In the genomic region with DNA sequence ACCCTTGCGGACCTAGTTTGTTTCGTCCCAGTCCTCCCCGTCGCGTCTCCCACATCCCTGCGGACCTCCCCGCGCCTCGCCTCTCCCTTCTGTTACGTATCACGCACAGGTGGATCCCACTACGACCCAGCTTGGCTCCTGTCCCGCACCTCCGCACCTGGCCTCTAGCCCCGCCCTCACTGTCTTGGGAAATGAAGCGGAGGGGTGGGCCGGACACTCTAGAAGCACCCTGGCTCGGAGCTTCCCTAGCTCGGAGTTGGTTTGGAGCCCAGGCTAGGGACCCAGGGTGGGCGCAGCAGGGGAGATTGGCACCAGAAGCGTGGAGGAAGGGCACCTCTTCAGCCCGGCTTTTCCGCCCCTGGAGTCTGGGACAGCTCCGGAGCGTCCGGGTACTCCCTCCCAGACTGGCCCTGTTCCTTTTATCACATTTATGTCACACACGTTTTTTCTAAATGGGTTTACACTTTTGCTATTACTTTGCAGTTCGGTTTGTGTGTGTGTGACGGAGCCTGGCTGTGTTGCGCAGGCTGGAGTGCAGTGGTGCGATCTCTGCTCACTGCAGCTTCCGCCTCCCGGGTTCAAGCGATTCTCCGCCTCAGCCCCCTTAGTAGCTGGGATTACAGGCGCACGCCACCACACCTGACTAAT, we compare ENCODE assay signal across 8 cellular contexts. TPM values are rescaled to one million over a fixed set of nuclear protein-coding genes. Genes with fewer than 3 reads are reported as not detected.
DNase-seq lines count a peak whose midpoint lies in the region; ATAC-seq and TF ChIP-seq lines count a peak whose summit lies in the region.

No MANE protein-coding gene starts in this region.

- peak overlapping the region; percentile 65 for H3K27ac ChIP-seq in GM23248

- H3K9me3 Mint-ChIP-seq in activated T-helper 2 cell treated with anti-CD3 and anti-CD28 coated beads, Interferon-gamma antibody, Interleukin-2, Interleukin-4, amounts not matched to agents 10 μg/mL and 5 μg/mL and 100 μg/mL, durations not matched to agents 14 hours and 24 hours and 36 hours = no peaks in the 10 kb centered on the region
- H3K9me3 Mint-ChIP-seq in nephron progenitor cell = no peaks in the 10 kb centered on the region
- no peaks in the 10 kb centered on the region for H3K9me3 Mint-ChIP-seq in type B pancreatic cell

- CTCF ChIA-PET in AG04449 (lab: Yijun Ruan, JAX) = interaction anchor here (1.0 to 1.3 kb wide), 2 partner anchors 12 to 20 kb away, joined by 3 to 4 read pairs; a partner anchor contains a TSS

- H3K4me1 ChIP-seq in GM23248 (ENCODE audit: insufficient read depth) = peaks cover 19% of the 10 kb centered on the region

- TF ChIP-seq CTCF in AG04449 (IDR thresholded peaks at IDR 0.05; ENCODE audit: insufficient read depth, low read length, missing control alignments) = no peak
- TF ChIP-seq CTCF in nephron progenitor cell (IDR thresholded peaks at IDR 0.05) = no peak
- no peak for TF ChIP-seq CTCF in type B pancreatic cell (conservative IDR thresholded peaks at IDR 0.05)

- POLR2A ChIA-PET in AG04449 (lab: Yijun Ruan, JAX) = interaction anchor here (3.1 kb wide), 1 partner anchor 13 kb away, joined by 28 read pairs; a partner anchor contains a TSS

- H4K20me1 ChIP-seq in GM23248 (ENCODE audit: insufficient read depth) = no peaks in the 10 kb centered on the region

- peak overlapping the region; percentile 100 for H3K27ac Mint-ChIP-seq in activated T-helper 2 cell treated with anti-CD3 and anti-CD28 coated beads, Interferon-gamma antibody, Interleukin-2, Interleukin-4, amounts not matched to agents 10 μg/mL and 5 μg/mL and 100 μg/mL, durations not matched to agents 14 hours and 24 hours and 36 hours
- H3K27ac Mint-ChIP-seq in nephron progenitor cell (peak overlapping the region; percentile 78), type B pancreatic cell (peak overlapping the region; percentile 99)

- WGBS in GM23248 (ENCODE audit: low coverage in 1 of 2, low lambda C conversion rate in 2 of 2, missing lambda C conversion rate in 2 of 2), 2 experiments = 2 to 3% methylated on average over 33 to 37 of the region's 37 CpGs

- no peaks in the 10 kb centered on the region for H3K79me2 ChIP-seq in GM23248 (ENCODE audit: insufficient read depth)

- H3K9me2 ChIP-seq in GM23248 (ENCODE audit: insufficient read depth) = no peaks in the 10 kb centered on the region

- H3K9ac ChIP-seq in GM23248 = peak overlapping the region; percentile 88

- no peaks in the 10 kb centered on the region for H3K36me3 ChIP-seq in GM23248 (ENCODE audit: low read depth)

- DNase-seq in AG04449 (ENCODE audit: low read depth, low spot score) (no peak), GM23248 (peak; percentile 60), NOMO-1 (lab: John Stamatoyannopoulos, UW; ENCODE audit: unreplicated experiment in 2 of 2) (peak; percentile 34 to 49), fibroblast of peridontal ligament (ENCODE audit: extremely low read depth) (peak; percentile 46), nephron progenitor cell (no peak), type B pancreatic cell (ENCODE audit: extremely low spot score, unreplicated experiment) (no peak)
- DNase-seq in activated T-helper 2 cell treated with anti-CD3 and anti-CD28 coated beads, Interferon-gamma antibody, Interleukin-2, Interleukin-4, amounts not matched to agents 10 μg/mL and 5 μg/mL and 100 μg/mL, durations not matched to agents 14 hours and 24 hours and 36 hours (ENCODE audit: low spot score) = peak; percentile 61

- peak overlapping the region; percentile 98 for H3K4me3 Mint-ChIP-seq in activated T-helper 2 cell treated with anti-CD3 and anti-CD28 coated beads, Interferon-gamma antibody, Interleukin-2, Interleukin-4, amounts not matched to agents 10 μg/mL and 5 μg/mL and 100 μg/mL, durations not matched to agents 14 hours and 24 hours and 36 hours (ENCODE audit: low read depth)
- peak overlapping the region; percentile 89 for H3K4me3 Mint-ChIP-seq in nephron progenitor cell
- peak overlapping the region; percentile 98 for H3K4me3 Mint-ChIP-seq in type B pancreatic cell

- H3K4me3 ChIP-seq in AG04449 (ENCODE audit: low read depth, low read length) = peak overlapping the region; percentile 65
- H3K4me3 ChIP-seq in GM23248 = peak overlapping the region; percentile 83

- intact Hi-C loops in activated T-helper 2 cell treated with anti-CD3 and anti-CD28 coated beads, Interferon-gamma antibody, Interleukin-2, Interleukin-4, amounts not matched to agents 10 μg/mL and 5 μg/mL and 100 μg/mL, durations not matched to agents 14 hours and 24 hours and 36 hours (cut with micrococcal nuclease) = loop anchor here (2.0 kb wide), 1 partner anchor 20 kb away; a partner anchor contains a TSS

- no peaks in the 10 kb centered on the region for H3K9me3 ChIP-seq in GM23248 (ENCODE audit: low read depth)

- peaks cover 18% of the 10 kb centered on the region for H3K4me1 Mint-ChIP-seq in activated T-helper 2 cell treated with anti-CD3 and anti-CD28 coated beads, Interferon-gamma antibody, Interleukin-2, Interleukin-4, amounts not matched to agents 10 μg/mL and 5 μg/mL and 100 μg/mL, durations not matched to agents 14 hours and 24 hours and 36 hours (ENCODE audit: low read depth)
- H3K4me1 Mint-ChIP-seq in nephron progenitor cell (peaks cover 22% of the 10 kb centered on the region), type B pancreatic cell (ENCODE audit: unreplicated experiment) (peaks cover 11% of the 10 kb centered on the region)

- no peaks in the 10 kb centered on the region for H3K27me3 Mint-ChIP-seq in activated T-helper 2 cell treated with anti-CD3 and anti-CD28 coated beads, Interferon-gamma antibody, Interleukin-2, Interleukin-4, amounts not matched to agents 10 μg/mL and 5 μg/mL and 100 μg/mL, durations not matched to agents 14 hours and 24 hours and 36 hours (ENCODE audit: low read depth)
- H3K27me3 Mint-ChIP-seq in nephron progenitor cell (ENCODE audit: low read depth, poor library complexity) (peaks cover 5% of the 10 kb centered on the region), type B pancreatic cell (no peaks in the 10 kb centered on the region)

- peaks cover 26% of the 10 kb centered on the region for H3F3A ChIP-seq in GM23248 (ENCODE audit: insufficient read depth)

- H3K4me2 ChIP-seq in GM23248 (ENCODE audit: unreplicated experiment) = peak overlapping the region; percentile 98

- no peaks in the 10 kb centered on the region for H3K27me3 ChIP-seq in GM23248 (replicated peaks; ENCODE audit: insufficient read depth)

- H3K36me3 Mint-ChIP-seq in activated T-helper 2 cell treated with anti-CD3 and anti-CD28 coated beads, Interferon-gamma antibody, Interleukin-2, Interleukin-4, amounts not matched to agents 10 μg/mL and 5 μg/mL and 100 μg/mL, durations not matched to agents 14 hours and 24 hours and 36 hours (ENCODE audit: low read depth) = peaks cover 6% of the 10 kb centered on the region
- H3K36me3 Mint-ChIP-seq in nephron progenitor cell (ENCODE audit: low read depth) (no peaks in the 10 kb centered on the region), type B pancreatic cell (no peaks in the 10 kb centered on the region)

- no peak for ATAC-seq in GM21515 (IDR thresholded peaks at IDR 0.05; ENCODE audit: unreplicated experiment)

- in situ Hi-C loops in GM23248 (cut with MboI) = no loop called here

- H2AFZ ChIP-seq in GM23248 = peak overlapping the region; percentile 74

RNA-seq across cellular contexts. Expression of a gene that starts 1.4 kb away (rescaled TPM):
- not detected in 2 replicates for total RNA-seq in GM23248 (2014; rRNA removed; shearing (Covaris generic))
- 2.9 and 4.4 TPM in 2 replicates for polyA plus RNA-seq in GM23248 (2016; fragmentation: Nextera tagmentation; extraction: Ambion mirVana)
- total RNA-seq in activated T-helper 2 cell treated with anti-CD3 and anti-CD28 coated beads, Interferon-gamma antibody, Interleukin-2, Interleukin-4, amounts not matched to agents 10 μg/mL and 5 μg/mL and 100 μg/mL, durations not matched to agents 14 hours and 24 hours and 36 hours = 0.25 TPM in 1 of 2 replicates, not detected in the other
- total RNA-seq in type B pancreatic cell (ENCODE audit: low replicate concordance) = 0.22 and 0.74 TPM in 2 replicates

RNA-seq across cellular contexts. Expression of a gene that starts 5.2 kb away (rescaled TPM):
- 16.8 and 21.6 TPM in 2 replicates for total RNA-seq in GM23248 (2014; rRNA removed; shearing (Covaris generic))
- polyA plus RNA-seq in GM23248 (2016; fragmentation: Nextera tagmentation; extraction: Ambion mirVana) = 28.1 and 28.3 TPM in 2 replicates
- total RNA-seq in activated T-helper 2 cell treated with anti-CD3 and anti-CD28 coated beads, Interferon-gamma antibody, Interleukin-2, Interleukin-4, amounts not matched to agents 10 μg/mL and 5 μg/mL and 100 μg/mL, durations not matched to agents 14 hours and 24 hours and 36 hours = 45.7 and 48.5 TPM in 2 replicates
- total RNA-seq in type B pancreatic cell (ENCODE audit: low replicate concordance) = 40.8 and 57.1 TPM in 2 replicates

RNA-seq across cellular contexts. Expression of a gene that starts 12.4 kb away (rescaled TPM):
- 31.9 and 32.8 TPM in 2 replicates for total RNA-seq in GM23248 (2014; rRNA removed; shearing (Covaris generic))
- 15.2 and 16.1 TPM in 2 replicates for polyA plus RNA-seq in GM23248 (2016; fragmentation: Nextera tagmentation; extraction: Ambion mirVana)
- 29.3 and 30.1 TPM in 2 replicates for total RNA-seq in activated T-helper 2 cell treated with anti-CD3 and anti-CD28 coated beads, Interferon-gamma antibody, Interleukin-2, Interleukin-4, amounts not matched to agents 10 μg/mL and 5 μg/mL and 100 μg/mL, durations not matched to agents 14 hours and 24 hours and 36 hours
- 46.1 and 61.8 TPM in 2 replicates for total RNA-seq in type B pancreatic cell (ENCODE audit: low replicate concordance)

RNA-seq across cellular contexts. Expression of a gene that starts 18.9 kb away (rescaled TPM):
- total RNA-seq in GM23248 (2014; rRNA removed; shearing (Covaris generic)) = 43.2 and 44.9 TPM in 2 replicates
- 186 and 197 TPM in 2 replicates for polyA plus RNA-seq in GM23248 (2016; fragmentation: Nextera tagmentation; extraction: Ambion mirVana)
- total RNA-seq in activated T-helper 2 cell treated with anti-CD3 and anti-CD28 coated beads, Interferon-gamma antibody, Interleukin-2, Interleukin-4, amounts not matched to agents 10 μg/mL and 5 μg/mL and 100 μg/mL, durations not matched to agents 14 hours and 24 hours and 36 hours = 114 and 119 TPM in 2 replicates
- total RNA-seq in type B pancreatic cell (ENCODE audit: low replicate concordance) = 155 and 223 TPM in 2 replicates

RNA-seq across cellular contexts. Expression of a gene that starts 57.7 kb away (rescaled TPM):
- 17.8 and 18.7 TPM in 2 replicates for total RNA-seq in GM23248 (2014; rRNA removed; shearing (Covaris generic))
- polyA plus RNA-seq in GM23248 (2016; fragmentation: Nextera tagmentation; extraction: Ambion mirVana) = 9.3 and 10.1 TPM in 2 replicates
- total RNA-seq in activated T-helper 2 cell treated with anti-CD3 and anti-CD28 coated beads, Interferon-gamma antibody, Interleukin-2, Interleukin-4, amounts not matched to agents 10 μg/mL and 5 μg/mL and 100 μg/mL, durations not matched to agents 14 hours and 24 hours and 36 hours = 19.6 and 21.4 TPM in 2 replicates
- total RNA-seq in type B pancreatic cell (ENCODE audit: low replicate concordance) = 15.6 and 22.1 TPM in 2 replicates

Comparison
In these comparisons a context has a peak if more than half of its experiments do, and no peak if none do; other contexts are left out.
1. DNase-seq: peak in GM23248 (single experiment), NOMO-1 (2 of 2), activated T-helper 2 cell treated with anti-CD3 and anti-CD28 coated beads, Interferon-gamma antibody, Interleukin-2, Interleukin-4, amounts not matched to agents 10 μg/mL and 5 μg/mL and 100 μg/mL, durations not matched to agents 14 hours and 24 hours and 36 hours (single experiment) and fibroblast of peridontal ligament (single experiment); none in AG04449 (single experiment), nephron progenitor cell (single experiment) and type B pancreatic cell (single experiment).
2. Peak in every context shown above with its lines, with median percentiles within 50 percentile points of each other: H3K27ac Mint-ChIP-seq and H3K4me3 Mint-ChIP-seq.